Comparison of ENCODE assay signal across 8 cellular contexts in genomic region chr13:28531195-28531955, GRCh38. TPM values are rescaled to one million over a fixed set of nuclear protein-coding genes. Genes with fewer than 3 reads are reported as not detected.
DNase-seq lines count a peak whose midpoint lies in the region; ATAC-seq and TF ChIP-seq lines count a peak whose summit lies in the region.

No MANE protein-coding gene starts in this region.

- H2BK120ac ChIP-seq in trophoblast cell (ENCODE audit: insufficient read depth, low read length, poor library complexity), result no peak overlapping the region

- TF ChIP-seq CTCF in DOHH2 (IDR thresholded peaks at IDR 0.05; ENCODE audit: low read depth, low read length, poor library complexity, severe bottlenecking), result no peak

- H3K4me1 ChIP-seq in DOHH2 (ENCODE audit: control insufficient read depth, low read length), result peaks cover 44% of the 10 kb centered on the region
- H3K4me1 ChIP-seq in trophoblast cell (ENCODE audit: control insufficient read depth in 1 of 2, insufficient read depth in 2 of 2, low read length in 2 of 2), result peaks cover 0 to 13% of the 10 kb centered on the region in 2 experiments

- no peaks in the 10 kb centered on the region for H3F3A ChIP-seq in DOHH2 (ENCODE audit: control insufficient read depth, insufficient read depth)

- H3K4me3 ChIP-seq in DOHH2 (ENCODE audit: low read length) (no peak overlapping the region), trophoblast cell (ENCODE audit: low read depth, low read length) (peak overlapping the region; percentile 15)

- no peak overlapping the region for H3K9ac ChIP-seq in trophoblast cell (ENCODE audit: low read length)

- H3K27ac ChIP-seq in DOHH2 (ENCODE audit: low read depth, low read length), result no peak overlapping the region
- H3K27ac ChIP-seq in trophoblast cell (ENCODE audit: low read depth, low read length), result no peak overlapping the region

- H3K79me2 ChIP-seq in DOHH2 (ENCODE audit: control insufficient read depth, low read length) (no peaks in the 10 kb centered on the region), trophoblast cell (ENCODE audit: control insufficient read depth, insufficient read depth, low read length, poor library complexity) (no peaks in the 10 kb centered on the region)

- no peak overlapping the region for H2AFZ ChIP-seq in trophoblast cell (ENCODE audit: insufficient read depth, low read length, poor library complexity)

- no peak overlapping the region for H3K18ac ChIP-seq in trophoblast cell (ENCODE audit: low read length)

- H3K23ac ChIP-seq in trophoblast cell (ENCODE audit: low read length), result peak overlapping the region; percentile 0

- no peaks in the 10 kb centered on the region for H3K9me2 ChIP-seq in DOHH2 (replicated peaks; ENCODE audit: control insufficient read depth, low read length)

- no CpG with 5 or more reads among the region's 34 CpGs for WGBS in trophoblast cell (ENCODE audit: extremely low coverage, insufficient coverage, insufficient read length)

- no peak overlapping the region for H2AK5ac ChIP-seq in trophoblast cell (ENCODE audit: low read length)

- H3K9me3 ChIP-seq in DOHH2 (ENCODE audit: control insufficient read depth, insufficient read depth, low read length) (peaks cover 4% of the 10 kb centered on the region; the same call in 1 of the 2 replicates), trophoblast cell (ENCODE audit: insufficient read depth, low read depth, low read length) (peaks cover 16% of the 10 kb centered on the region)

- no peaks in the 10 kb centered on the region for H4K20me1 ChIP-seq in DOHH2 (ENCODE audit: control insufficient read depth, insufficient read depth, low read depth, low read length)

- H3K79me1 ChIP-seq in trophoblast cell (ENCODE audit: low read length), result peaks cover 2% of the 10 kb centered on the region

- H4K91ac ChIP-seq in trophoblast cell (ENCODE audit: low read depth, low read length), result no peak overlapping the region

- no peak for ATAC-seq in GM18873 (IDR thresholded peaks at IDR 0.05; ENCODE audit: low FRiP score, unreplicated experiment)
- ATAC-seq in HG02973 (IDR thresholded peaks at IDR 0.05; ENCODE audit: unreplicated experiment), result no peak

- H4K8ac ChIP-seq in trophoblast cell (ENCODE audit: low read depth, low read length), result no peak overlapping the region

- H3K4me2 ChIP-seq in DOHH2 (ENCODE audit: low read length), result peak overlapping the region; percentile 28; the same call in 1 of the 2 replicates
- H3K4me2 ChIP-seq in trophoblast cell (ENCODE audit: low read length), result peak overlapping the region; percentile 69

- no peak overlapping the region for H3K14ac ChIP-seq in trophoblast cell (ENCODE audit: low read length)

- peaks cover 43% of the 10 kb centered on the region for H3K27me3 ChIP-seq in DOHH2 (ENCODE audit: control insufficient read depth, low read length)
- H3K27me3 ChIP-seq in trophoblast cell (ENCODE audit: insufficient read depth, low read length), result peaks cover 32% of the 10 kb centered on the region

- H3K36me3 ChIP-seq in DOHH2 (ENCODE audit: control insufficient read depth, low read length) (no peaks in the 10 kb centered on the region), trophoblast cell (ENCODE audit: control insufficient read depth in 1 of 2, insufficient read depth in 2 of 2, low read length in 2 of 2) (no peaks in the 10 kb centered on the region)

- H3K4ac ChIP-seq in trophoblast cell (ENCODE audit: low read depth, low read length), result no peak overlapping the region

- H2BK5ac ChIP-seq in trophoblast cell (ENCODE audit: low read depth, low read length, poor library complexity), result no peak overlapping the region

- H4K12ac ChIP-seq in trophoblast cell (ENCODE audit: low read depth, low read length), result no peak overlapping the region

- DNase-seq in NCI-H748 treated with DMSO at 0.1 percent for 48 hours (lab: John Stamatoyannopoulos, UW), result peak; percentile 60
- peak; percentile 68 for DNase-seq in foreskin melanocyte
- DNase-seq in trophoblast cell, result peak in 1 of 2 donors; percentile 36
- DNase-seq in amniotic stem cell (lab: John Stamatoyannopoulos, UW), result no peak
- no peak for DNase-seq in activated CD4-positive, alpha-beta T cell treated with anti-CD3 and anti-CD28 coated beads for 1 hour

- H2BK12ac ChIP-seq in trophoblast cell (ENCODE audit: low read length), result no peak overlapping the region

RNA-seq across cellular contexts. Expression of gene FLT1, which starts 36.4 kb away (rescaled TPM):
- 17.6 and 18.3 TPM in 2 replicates for polyA plus RNA-seq in trophoblast cell (2013)

Comparison
In these comparisons a context has a peak if more than half of its experiments do, and no peak if none do; other contexts are left out.
1. DNase-seq: peak in NCI-H748 treated with DMSO at 0.1 percent for 48 hours (single experiment) and foreskin melanocyte (single experiment); none in amniotic stem cell (single experiment) and activated CD4-positive, alpha-beta T cell treated with anti-CD3 and anti-CD28 coated beads for 1 hour (single experiment).